In the genomic region with DNA sequence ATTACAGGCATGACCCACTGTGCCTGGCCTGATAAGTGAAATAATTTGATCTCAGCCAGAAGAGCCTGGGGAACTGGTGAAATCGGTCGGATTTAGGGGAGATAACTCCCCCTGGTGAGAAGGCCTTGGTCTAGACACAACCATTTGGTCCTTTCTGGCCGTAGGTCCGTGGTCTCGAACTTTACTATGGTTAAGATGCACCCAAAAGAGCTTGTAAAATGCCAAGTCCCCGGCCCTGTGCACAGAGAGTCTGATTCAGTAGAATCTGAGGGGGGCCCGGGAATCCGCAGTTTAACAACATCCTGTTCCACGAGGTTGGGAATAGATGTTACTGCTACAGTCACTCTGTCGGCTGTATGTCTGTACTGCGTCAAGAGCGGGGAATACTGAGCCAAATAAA, we compare ENCODE assay signal across 13 cellular contexts.
DNase-seq lines count a peak whose midpoint lies in the region; ATAC-seq and TF ChIP-seq lines count a peak whose summit lies in the region.
"Had no signal": no experiment of that assay in that cellular context is flagged by ENCODE, and none has a peak within 500 bp of the region (broad histone marks: within the 10 kb centered on the region; RNA-seq: fewer than 3 reads in every experiment).

No MANE protein-coding gene starts in this region.

- intact Hi-C loops in left ventricle myocardium inferior (cut with micrococcal nuclease): loop anchor here (10.0 kb wide), 1 partner anchor 305 kb away; a partner anchor contains a TSS

- H3K27ac ChIP-seq in C4-2B (peak overlapping the region; percentile 99; the same call in 1 of the 2 replicates), angular gyrus (ENCODE audit: low read depth, low read length) (peak overlapping the region; percentile 26), left ventricle myocardium inferior (replicated peaks) (peak overlapping the region; percentile 98)

- H3K36me3 ChIP-seq in left ventricle myocardium inferior: no peaks in the 10 kb centered on the region

- DNase-seq in left ventricle myocardium inferior: no peak
- no peak for DNase-seq in retinal pigment epithelial cell (ENCODE audit: low read depth)
- no peak for DNase-seq in activated naive CD4-positive, alpha-beta T cell treated with anti-CD3 and anti-CD28 coated beads, Interleukin-2, amount 50 U/mL, for 16 hours
- DNase-seq in T-helper 2 cell: no peak
- DNase-seq: COR-L47; effector CD4-positive, alpha-beta T cell; Karpas-422; NCI-H510A; nucleus accumbens had no signal

- TF ChIP-seq CTCF in C4-2B (conservative IDR thresholded peaks at IDR 0.05): no peak
- TF ChIP-seq CTCF in left ventricle myocardium inferior (IDR thresholded peaks at IDR 0.05; ENCODE audit: borderline replicate concordance): no peak
- TF ChIP-seq CTCF in retinal pigment epithelial cell (conservative IDR thresholded peaks at IDR 0.05; ENCODE audit: low read depth, low read length): peak; percentile 32

- H3K9me3 ChIP-seq in left ventricle myocardium inferior (replicated peaks): no peaks in the 10 kb centered on the region

- H3K4me1 ChIP-seq in left ventricle myocardium inferior: peaks cover 60% of the 10 kb centered on the region

- no peaks in the 10 kb centered on the region for H3K27me3 ChIP-seq in left ventricle myocardium inferior (ENCODE audit: low read depth)

- H3K4me3 ChIP-seq in left ventricle myocardium inferior (no peak overlapping the region), retinal pigment epithelial cell (ENCODE audit: low read length) (no peak overlapping the region)

- ATAC-seq in HG03442 (IDR thresholded peaks at IDR 0.05; ENCODE audit: unreplicated experiment) (no peak), GM21381 (IDR thresholded peaks at IDR 0.05; ENCODE audit: unreplicated experiment) (no peak)

Comparison
In these comparisons a context has a peak if more than half of its experiments do, and no peak if none do; other contexts are left out.
1. H3K27ac ChIP-seq: peak in every context shown above with its lines; median percentile 99 in C4-2B; 98 in left ventricle myocardium inferior; 26 in angular gyrus.